6 cellular contexts compared by ENCODE assay signal in the genomic region with DNA sequence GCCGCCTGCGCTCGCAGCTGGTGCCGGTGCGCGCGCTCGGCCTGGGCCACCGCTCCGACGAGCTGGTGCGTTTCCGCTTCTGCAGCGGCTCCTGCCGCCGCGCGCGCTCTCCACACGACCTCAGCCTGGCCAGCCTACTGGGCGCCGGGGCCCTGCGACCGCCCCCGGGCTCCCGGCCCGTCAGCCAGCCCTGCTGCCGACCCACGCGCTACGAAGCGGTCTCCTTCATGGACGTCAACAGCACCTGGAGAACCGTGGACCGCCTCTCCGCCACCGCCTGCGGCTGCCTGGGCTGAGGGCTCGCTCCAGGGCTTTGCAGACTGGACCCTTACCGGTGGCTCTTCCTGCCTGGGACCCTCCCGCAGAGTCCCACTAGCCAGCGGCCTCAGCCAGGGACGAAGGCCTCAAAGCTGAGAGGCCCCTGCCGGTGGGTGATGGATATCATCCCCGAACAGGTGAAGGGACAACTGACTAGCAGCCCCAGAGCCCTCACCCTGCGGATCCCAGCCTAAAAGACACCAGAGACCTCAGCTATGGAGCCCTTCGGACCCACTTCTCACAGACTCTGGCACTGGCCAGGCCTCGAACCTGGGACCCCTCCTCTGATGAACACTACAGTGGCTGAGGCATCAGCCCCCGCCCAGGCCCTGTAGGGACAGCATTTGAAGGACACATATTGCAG. TPM values are rescaled to one million over a fixed set of nuclear protein-coding genes. Genes with fewer than 3 reads are reported as not detected.
DNase-seq lines count a peak whose midpoint lies in the region; ATAC-seq and TF ChIP-seq lines count a peak whose summit lies in the region.

No MANE protein-coding gene starts in this region.

- H3K4me1 ChIP-seq in breast epithelium: no peaks in the 10 kb centered on the region

- intact Hi-C loops in breast epithelium (cut with DNase I; ENCODE audit: low total_unique reads): loop anchor here (10.0 kb wide), 1 partner anchor 172 kb away; no protein-coding TSS in a partner anchor

- H3K27me3 ChIP-seq in breast epithelium: no peaks in the 10 kb centered on the region

- no peaks in the 10 kb centered on the region for H3K9me3 ChIP-seq in breast epithelium

- peaks cover 12 to 42% (median 33%) of the 10 kb centered on the region in 3 donors for H3K27me3 Mint-ChIP-seq in naive B cell

- no peaks in the 10 kb centered on the region for H3K9me3 Mint-ChIP-seq in naive B cell

- no peak for TF ChIP-seq POLR2A in breast epithelium (IDR thresholded peaks at IDR 0.05)

- ATAC-seq in naive B cell (ENCODE audit: low read depth in 2 of 2) (peak; percentile 59 to 61), HG02938 (IDR thresholded peaks at IDR 0.05; ENCODE audit: unreplicated experiment) (no peak)

- TF ChIP-seq CTCF in breast epithelium (IDR thresholded peaks at IDR 0.05): peak in 1 of 3 donors; percentile 25

- H3K27ac Mint-ChIP-seq in naive B cell: no peak overlapping the region

- peak overlapping the region in 1 of 2 donors; percentile 10 for H3K27ac ChIP-seq in breast epithelium

- no peaks in the 10 kb centered on the region for H3K36me3 ChIP-seq in breast epithelium

- H3K4me3 Mint-ChIP-seq in naive B cell: peak overlapping the region; percentile 51 to 83 (median 78)

- peak overlapping the region; percentile 32 to 74 (median 56) for H3K4me3 ChIP-seq in breast epithelium

- DNase-seq in NCI-H2029 (lab: John Stamatoyannopoulos, UW) (peak; percentile 70), NCI-H2029 treated with DMSO at 0.1 percent for 48 hours (lab: John Stamatoyannopoulos, UW) (no peak), breast epithelium (ENCODE audit: low spot score in 2 of 2) (no peak), naive B cell (peak; percentile 29), amniotic stem cell (lab: John Stamatoyannopoulos, UW) (no peak)

- peaks cover 0 to 4% of the 10 kb centered on the region in 2 donors for H3K36me3 Mint-ChIP-seq in naive B cell

- H3K4me1 Mint-ChIP-seq in naive B cell: peaks cover 22 to 33% (median 22%) of the 10 kb centered on the region in 3 donors

RNA-seq across cellular contexts. Expression of a gene that starts 3.0 kb away (rescaled TPM):
- 1 to 10 TPM in 2 of 3 donors, not detected in 1; 1.8 to 2.3 TPM for total RNA-seq in breast epithelium
- polyA plus RNA-seq in naive B cell (ENCODE audit: low read depth in 6 of 6): not detected

RNA-seq across cellular contexts. Expression of a gene that starts 10.1 kb away (rescaled TPM):
- total RNA-seq in breast epithelium: 10 to 100 TPM; 18.4 to 23.0 (median 20.5) TPM
- 10 to 100 TPM in 4 of 6 donors, 1 to 10 TPM in 2; 7.8 to 31.9 (median 10.2) TPM for polyA plus RNA-seq in naive B cell (ENCODE audit: low read depth in 6 of 6)

RNA-seq across cellular contexts. Expression of a gene that starts 33.2 kb away (rescaled TPM):
- 10 to 100 TPM; 16.2 to 22.0 (median 18.3) TPM for total RNA-seq in breast epithelium
- polyA plus RNA-seq in naive B cell (ENCODE audit: low read depth in 6 of 6): 10 to 100 TPM; 23.4 to 58.5 (median 30.9) TPM

RNA-seq across cellular contexts. Expression of a gene that starts 38.1 kb away (rescaled TPM):
- 100 to 1,000 TPM; 131 to 156 (median 155) TPM for total RNA-seq in breast epithelium
- 100 to 1,000 TPM; 264 to 432 (median 286) TPM for polyA plus RNA-seq in naive B cell (ENCODE audit: low read depth in 6 of 6)

RNA-seq across cellular contexts. Expression of a gene that starts 42.4 kb away (rescaled TPM):
- total RNA-seq in breast epithelium: 10 to 100 TPM; 19.8 to 49.9 (median 37.0) TPM
- 1 to 10 TPM in 1 of 6 donors, under 1 TPM in 4, not detected in 1; 0.16 to 1.6 (median 0.37) TPM for polyA plus RNA-seq in naive B cell (ENCODE audit: low read depth in 6 of 6)

Comparison
In these comparisons a context has a peak if more than half of its experiments do, and no peak if none do; other contexts are left out.
1. DNase-seq: peak in NCI-H2029 (single experiment) and naive B cell (single experiment); none in NCI-H2029 treated with DMSO at 0.1 percent for 48 hours (single experiment), breast epithelium (0 of 2) and amniotic stem cell (single experiment).